In genomic region chr6:35094183-35094582, GRCh38 we compare ENCODE assay signal across 33 cellular contexts. TPM values are rescaled to one million over a fixed set of nuclear protein-coding genes. Genes with fewer than 3 reads are reported as not detected.
A peak's percentile ranks its signal among the peaks of the same experiment; 100 is the strongest.
DNase-seq lines count a peak whose midpoint lies in the region; ATAC-seq and TF ChIP-seq lines count a peak whose summit lies in the region.
"Had no signal": no experiment of that assay in that cellular context is flagged by ENCODE, and none has a peak within 500 bp of the region (broad histone marks: within the 10 kb centered on the region; RNA-seq: fewer than 3 reads in every experiment).

No MANE protein-coding gene starts in this region.

- H3K9me3 ChIP-seq in breast epithelium (no peaks in the 10 kb centered on the region), endodermal cell (ENCODE audit: control insufficient read depth, low read length) (no peaks in the 10 kb centered on the region)
- H3K9me3 ChIP-seq: spleen, upper lobe of left lung had no signal

- H3K27me3 ChIP-seq in breast epithelium (no peaks in the 10 kb centered on the region), endodermal cell (ENCODE audit: control insufficient read depth, insufficient read depth, low read length, poor library complexity, severe bottlenecking) (no peaks in the 10 kb centered on the region)
- H3K27me3 ChIP-seq: spleen, upper lobe of left lung had no signal

- 93 to 100% methylated on average over 1 to 4 of the region's 4 CpGs for WGBS in endodermal cell (ENCODE audit: insufficient coverage in 1 of 2, insufficient read length in 1 of 2), 2 experiments

- BruUV-seq in MCF 10A (replicated peaks; lab: Mats Ljungman, UMichigan) = no TSS peak

- no peak overlapping the region for H3K4me3 Mint-ChIP-seq in MCF 10A (ENCODE audit: unreplicated experiment)
- H3K4me3 Mint-ChIP-seq in endodermal cell = no peak overlapping the region
- H3K4me3 Mint-ChIP-seq in nephron = no peak overlapping the region
- H3K4me3 Mint-ChIP-seq in stimulated activated naive CD8-positive, alpha-beta T cell treated with anti-CD3 and anti-CD28 coated beads, Interleukin-15, amount 100 ng/mL, for 72 hours = no peak overlapping the region
- H3K4me3 Mint-ChIP-seq: activated CD4-positive, alpha-beta memory T cell treated with anti-CD3 and anti-CD28 coated beads, Interleukin-2, amount 10 ng/mL, durations not matched to agents 7 days and 5 days; activated T-helper 1 cell treated with anti-CD3 and anti-CD28 coated beads, Interleukin-12 subunit alpha, Interleukin-12 subunit beta, Interleukin-2, Interleukin-4 antibody, amounts not matched to agents 30 ng/mL and 10 ng/mL and 1 ng/mL, durations not matched to agents 14 hours and 24 hours and 36 hours; CD4-positive, alpha-beta T cell; mesothelial cell of epicardium; T-helper 2 cell treated with Interferon-gamma antibody and Interleukin-4, amounts not matched to agents 5 μg/mL and 100 μg/mL, for 36 hours had no signal

- no peaks in the 10 kb centered on the region for H3K36me3 ChIP-seq in breast epithelium
- H3K36me3 ChIP-seq in endodermal cell (ENCODE audit: control insufficient read depth, insufficient read depth, low read length) = peaks cover 11% of the 10 kb centered on the region

- H3K9me3 Mint-ChIP-seq in MCF 10A (ENCODE audit: unreplicated experiment) (no peaks in the 10 kb centered on the region), endodermal cell (no peaks in the 10 kb centered on the region), nephron (no peaks in the 10 kb centered on the region)
- no peaks in the 10 kb centered on the region for H3K9me3 Mint-ChIP-seq in stimulated activated naive CD8-positive, alpha-beta T cell treated with anti-CD3 and anti-CD28 coated beads, Interleukin-15, amount 100 ng/mL, for 72 hours
- H3K9me3 Mint-ChIP-seq: activated CD4-positive, alpha-beta memory T cell treated with anti-CD3 and anti-CD28 coated beads, Interleukin-2, amount 10 ng/mL, durations not matched to agents 7 days and 5 days; activated T-helper 1 cell treated with anti-CD3 and anti-CD28 coated beads, Interleukin-12 subunit alpha, Interleukin-12 subunit beta, Interleukin-2, Interleukin-4 antibody, amounts not matched to agents 30 ng/mL and 10 ng/mL and 1 ng/mL, durations not matched to agents 14 hours and 24 hours and 36 hours; CD4-positive, alpha-beta T cell; mesothelial cell of epicardium; T-helper 2 cell treated with Interferon-gamma antibody and Interleukin-4, amounts not matched to agents 5 μg/mL and 100 μg/mL, for 36 hours had no signal

- no peak overlapping the region for H3K4me3 ChIP-seq in breast epithelium
- no peak overlapping the region for H3K4me3 ChIP-seq in endodermal cell (ENCODE audit: low read length)
- H3K4me3 ChIP-seq: spleen, upper lobe of left lung had no signal

- DNase-seq in MCF 10A (ENCODE audit: unreplicated experiment) (peak; percentile 54), breast epithelium (ENCODE audit: low spot score in 2 of 2) (no peak), endodermal cell (no peak), HK-2 (ENCODE audit: unreplicated experiment) (no peak), amniotic stem cell (lab: John Stamatoyannopoulos, UW) (no peak)
- DNase-seq in stimulated activated naive CD8-positive, alpha-beta T cell treated with anti-CD3 and anti-CD28 coated beads, Interleukin-15, amount 100 ng/mL, for 72 hours = no peak
- DNase-seq: activated CD4-positive, alpha-beta memory T cell treated with anti-CD3 and anti-CD28 coated beads, Interleukin-2, amount 10 ng/mL, durations not matched to agents 7 days and 5 days; activated CD8-positive, alpha-beta memory T cell treated with anti-CD3 and anti-CD28 coated beads, Interleukin-2, amount 50 U/mL, for 4 hours; activated naive CD4-positive, alpha-beta T cell treated with Interleukin-2 at 50 U/mL for 16 hours; AML-193; CD4-positive, alpha-beta T cell; DMS79 treated with DMSO at 0.1 percent for 48 hours; effector CD4-positive, alpha-beta T cell; GF-D8; Karpas-422; left ventricle myocardium superior; MV-4-11; NCI-H1436 treated with DMSO at 0.1 percent for 48 hours; NCI-H226; NCI-H69; right cardiac atrium; stimulated activated CD4-positive, alpha-beta T cell treated with anti-CD3 and anti-CD28 coated beads, Interleukin-2, amount 100 ng/mL, for 48 hours; upper lobe of left lung had no signal

- H3K36me3 Mint-ChIP-seq in MCF 10A (ENCODE audit: insufficient read depth, unreplicated experiment) = no peaks in the 10 kb centered on the region
- peaks cover 7% of the 10 kb centered on the region for H3K36me3 Mint-ChIP-seq in endodermal cell (ENCODE audit: low read depth)
- peaks cover 12% of the 10 kb centered on the region for H3K36me3 Mint-ChIP-seq in nephron (ENCODE audit: low read depth)

- TF ChIP-seq CTCF in MCF 10A (IDR thresholded peaks at IDR 0.05; ENCODE audit: unreplicated experiment) = no peak
- TF ChIP-seq CTCF in breast epithelium (IDR thresholded peaks at IDR 0.05) = no peak
- TF ChIP-seq CTCF in endodermal cell (conservative IDR thresholded peaks at IDR 0.05) = no peak
- no peak for TF ChIP-seq CTCF in nephron (IDR thresholded peaks at IDR 0.05; ENCODE audit: unreplicated experiment in 3 of 3)

- intact Hi-C loops in MCF 10A (cut with micrococcal nuclease) (no loop called here), breast epithelium (cut with DNase I; ENCODE audit: low total_unique reads) (no loop called here)

- POLR2A ChIA-PET in MCF 10A (lab: Yijun Ruan, JAX) = no interaction called here

- no peak overlapping the region for H3K27ac Mint-ChIP-seq in MCF 10A (ENCODE audit: low read depth, unreplicated experiment)
- peak overlapping the region; percentile 16 for H3K27ac Mint-ChIP-seq in endodermal cell
- H3K27ac Mint-ChIP-seq in nephron = peak overlapping the region in 2 of 3 experiments; percentile 43 to 73
- no peak overlapping the region for H3K27ac Mint-ChIP-seq in stimulated activated naive CD8-positive, alpha-beta T cell treated with anti-CD3 and anti-CD28 coated beads, Interleukin-15, amount 100 ng/mL, for 72 hours
- H3K27ac Mint-ChIP-seq: activated CD4-positive, alpha-beta memory T cell treated with anti-CD3 and anti-CD28 coated beads, Interleukin-2, amount 10 ng/mL, durations not matched to agents 7 days and 5 days; activated T-helper 1 cell treated with anti-CD3 and anti-CD28 coated beads, Interleukin-12 subunit alpha, Interleukin-12 subunit beta, Interleukin-2, Interleukin-4 antibody, amounts not matched to agents 30 ng/mL and 10 ng/mL and 1 ng/mL, durations not matched to agents 14 hours and 24 hours and 36 hours; CD4-positive, alpha-beta T cell; mesothelial cell of epicardium; T-helper 2 cell treated with Interferon-gamma antibody and Interleukin-4, amounts not matched to agents 5 μg/mL and 100 μg/mL, for 36 hours had no signal

- H3K27ac ChIP-seq in breast epithelium (no peak overlapping the region), endodermal cell (ENCODE audit: low read depth, low read length) (no peak overlapping the region)
- H3K27ac ChIP-seq: epithelial cell of prostate had no signal

- H3K27me3 Mint-ChIP-seq in MCF 10A (ENCODE audit: insufficient read depth, unreplicated experiment) (no peaks in the 10 kb centered on the region), endodermal cell (ENCODE audit: insufficient read depth) (no peaks in the 10 kb centered on the region), nephron (ENCODE audit: low read depth) (no peaks in the 10 kb centered on the region)
- no peaks in the 10 kb centered on the region for H3K27me3 Mint-ChIP-seq in stimulated activated naive CD8-positive, alpha-beta T cell treated with anti-CD3 and anti-CD28 coated beads, Interleukin-15, amount 100 ng/mL, for 72 hours
- H3K27me3 Mint-ChIP-seq: CD4-positive, alpha-beta T cell had no signal

- ATAC-seq in stimulated activated naive CD8-positive, alpha-beta T cell treated with anti-CD3 and anti-CD28 coated beads, Interleukin-15, amount 100 ng/mL, for 72 hours = no peak
- ATAC-seq in HG03354 (IDR thresholded peaks at IDR 0.05; ENCODE audit: poor library complexity, severe bottlenecking, unreplicated experiment) = no peak
- ATAC-seq: left ventricle myocardium superior had no signal

- peaks cover 11% of the 10 kb centered on the region for H3K4me1 Mint-ChIP-seq in MCF 10A (ENCODE audit: insufficient read depth, unreplicated experiment)
- peaks cover 28% of the 10 kb centered on the region for H3K4me1 Mint-ChIP-seq in endodermal cell
- peaks cover 80% of the 10 kb centered on the region for H3K4me1 Mint-ChIP-seq in nephron
- no peaks in the 10 kb centered on the region for H3K4me1 Mint-ChIP-seq in stimulated activated naive CD8-positive, alpha-beta T cell treated with anti-CD3 and anti-CD28 coated beads, Interleukin-15, amount 100 ng/mL, for 72 hours
- H3K4me1 Mint-ChIP-seq: activated CD4-positive, alpha-beta memory T cell treated with anti-CD3 and anti-CD28 coated beads, Interleukin-2, amount 10 ng/mL, durations not matched to agents 7 days and 5 days had no signal

- no peak for TF ChIP-seq POLR2A in breast epithelium (IDR thresholded peaks at IDR 0.05)

- CTCF ChIA-PET in MCF 10A (lab: Yijun Ruan, JAX) = interaction anchor here (1.1 kb wide), 1 partner anchor 108 kb away, joined by 3 read pairs; no protein-coding TSS in a partner anchor

- H3K9ac ChIP-seq in endodermal cell (ENCODE audit: extremely low read depth, low read length, poor library complexity, severe bottlenecking) = no peak overlapping the region

- no peaks in the 10 kb centered on the region for H3K4me1 ChIP-seq in breast epithelium
- no peaks in the 10 kb centered on the region for H3K4me1 ChIP-seq in endodermal cell (ENCODE audit: control insufficient read depth, insufficient read depth, low read length)

RNA-seq across cellular contexts. Expression of gene TCP11, which starts 47.0 kb away (rescaled TPM):
- total RNA-seq in MCF 10A (2022) (not detected in 2 replicates), breast epithelium (under 1 TPM in 2 of 3 donors, not detected in 1; 0.32 to 0.66 TPM), endodermal cell (not detected)
- 1.1 TPM for polyA plus RNA-seq in endodermal cell (2013, experiment 1 of 2)
- 0.21 TPM for polyA plus RNA-seq in endodermal cell (2013, experiment 2 of 2)
- total RNA-seq: A172; activated CD4-positive, alpha-beta memory T cell treated with anti-CD3 and anti-CD28 coated beads, Interleukin-2, amount 10 ng/mL, durations not matched to agents 7 days and 5 days; activated T-helper 1 cell treated with anti-CD3 and anti-CD28 coated beads, Interleukin-12 subunit alpha, Interleukin-12 subunit beta, Interleukin-2, Interleukin-4 antibody, amounts not matched to agents 30 ng/mL and 10 ng/mL and 1 ng/mL, durations not matched to agents 14 hours and 24 hours and 36 hours; CD4-positive, alpha-beta T cell; left ventricle myocardium superior; posterior vena cava; right cardiac atrium; spleen had no signal
- polyA plus RNA-seq: keratinocyte, spleen had no signal

Comparison
In these comparisons a context has a peak if more than half of its experiments do, and no peak if none do; other contexts are left out.
1. H3K27ac Mint-ChIP-seq: peak in endodermal cell (single experiment) and nephron (2 of 3); none in MCF 10A (single experiment) and stimulated activated naive CD8-positive, alpha-beta T cell treated with anti-CD3 and anti-CD28 coated beads, Interleukin-15, amount 100 ng/mL, for 72 hours (0 of 2).